8 cellular contexts compared by ENCODE assay signal in genomic region chr5:177302354-177303110, GRCh38. TPM values are rescaled to one million over a fixed set of nuclear protein-coding genes. Genes with fewer than 3 reads are reported as not detected.
A peak's percentile ranks its signal among the peaks of the same experiment; 100 is the strongest.
DNase-seq lines count a peak whose midpoint lies in the region; FAIRE-seq and TF ChIP-seq lines count a peak whose summit lies in the region.

No MANE protein-coding gene starts in this region.

- H3K27me3 Mint-ChIP-seq in glutamatergic neuron (ENCODE audit: unreplicated experiment), result peaks cover 26% of the 10 kb centered on the region

- H3K36me3 ChIP-seq in cardiac muscle cell, result peaks cover 18% of the 10 kb centered on the region
- H3K36me3 ChIP-seq in small intestine (ENCODE audit: control insufficient read depth in 2 of 2, insufficient read depth in 2 of 2, low read length in 2 of 2), result peaks cover 0 to 9% of the 10 kb centered on the region in 2 donors

- H3K27me3 ChIP-seq in cardiac muscle cell (no peaks in the 10 kb centered on the region), small intestine (ENCODE audit: control insufficient read depth in 2 of 2, insufficient read depth in 2 of 2, low read length in 2 of 2) (no peaks in the 10 kb centered on the region)

- TF ChIP-seq CTCF in cardiac muscle cell (IDR thresholded peaks at IDR 0.05; ENCODE audit: low read depth, low read length) (peak; percentile 23), WI38 (IDR thresholded peaks at IDR 0.05; ENCODE audit: low read depth, low read length) (no peak), glutamatergic neuron (IDR thresholded peaks at IDR 0.05; ENCODE audit: partially characterized antibody, unreplicated experiment) (no peak)

- peaks cover 9% of the 10 kb centered on the region for H3K9me3 Mint-ChIP-seq in glutamatergic neuron (ENCODE audit: unreplicated experiment)

- FAIRE-seq in small intestine (lab: Jason Lieb, UNC) (no peak), GM19239 (lab: Jason Lieb, UNC) (no peak)

- H3K4me3 Mint-ChIP-seq in glutamatergic neuron (ENCODE audit: unreplicated experiment), result peak overlapping the region; percentile 86

- peaks cover 20% of the 10 kb centered on the region for H3K4me1 Mint-ChIP-seq in glutamatergic neuron (ENCODE audit: low read depth, unreplicated experiment)

- H3K9me3 ChIP-seq in cardiac muscle cell (ENCODE audit: low read depth), result no peaks in the 10 kb centered on the region
- no peaks in the 10 kb centered on the region for H3K9me3 ChIP-seq in small intestine (ENCODE audit: control insufficient read depth, low read depth)

- peak overlapping the region; percentile 76 for H3K4me3 ChIP-seq in cardiac muscle cell
- peak overlapping the region; percentile 91 for H3K4me3 ChIP-seq in WI38 (ENCODE audit: low read depth, low read length)
- peak overlapping the region; percentile 84 to 95 for H3K4me3 ChIP-seq in small intestine (ENCODE audit: low read depth in 1 of 2, low read length in 2 of 2)

- peaks cover 6% of the 10 kb centered on the region for H3K4me1 ChIP-seq in cardiac muscle cell (ENCODE audit: low read depth)
- H3K4me1 ChIP-seq in small intestine (ENCODE audit: control insufficient read depth in 2 of 2, insufficient read depth in 1 of 2, low read depth in 1 of 2, low read length in 1 of 2), result peaks cover 7 to 10% of the 10 kb centered on the region in 2 donors

- intact Hi-C loops in cardiac septum (cut with DNase I), result loop anchor here (5.0 kb wide), 2 partner anchors 170 to 190 kb away; partner anchors contain the start of gene NSD1

- H3K27ac Mint-ChIP-seq in glutamatergic neuron (ENCODE audit: unreplicated experiment), result no peak overlapping the region

- no peaks in the 10 kb centered on the region for H3K36me3 Mint-ChIP-seq in glutamatergic neuron (ENCODE audit: unreplicated experiment)

- WGBS in small intestine, 3 donors, result 16 to 28% (median 25%) methylated on average over 24 of the region's 24 CpGs

- H3K27ac ChIP-seq in cardiac muscle cell (peak overlapping the region; percentile 42), small intestine (ENCODE audit: low read depth in 1 of 2, low read length in 1 of 2) (peak overlapping the region; percentile 76 to 82)

- DNase-seq in cardiac muscle cell (ENCODE audit: low read depth in 1 of 2, low spot score in 1 of 2) (peak in 1 of 2 donors; percentile 22), cardiac septum (ENCODE audit: low spot score) (no peak), glutamatergic neuron (no peak), small intestine (peak; percentile 54), GM19239 (ENCODE audit: insufficient read length, low spot score) (no peak), putamen (ENCODE audit: low spot score) (no peak)
- DNase-seq in stimulated activated CD4-positive, alpha-beta T cell treated with anti-CD3 and anti-CD28 coated beads, Interleukin-4, amount 100 ng/mL, for 24 hours, result no peak

RNA-seq across cellular contexts. Expression of gene RAB24, which starts 1.0 kb away (rescaled TPM):
- total RNA-seq in cardiac muscle cell (69.2 and 94.7 TPM in 2 replicates), cardiac septum (19.0 TPM), glutamatergic neuron (ENCODE audit: unreplicated experiment) (13.5 TPM)
- polyA plus RNA-seq in cardiac muscle cell (70.7 and 81.5 TPM in 2 replicates), small intestine (10 to 100 TPM; 48.1 to 80.1 (median 67.0) TPM)

RNA-seq across cellular contexts. Expression of gene PRELID1, which starts 1.1 kb away (rescaled TPM):
- 86.0 and 156 TPM in 2 replicates for total RNA-seq in cardiac muscle cell
- 134 and 185 TPM in 2 replicates for polyA plus RNA-seq in cardiac muscle cell
- total RNA-seq in cardiac septum, result 49.8 TPM
- total RNA-seq in glutamatergic neuron (ENCODE audit: unreplicated experiment), result 88.2 TPM
- 100 to 1,000 TPM; 278 to 457 (median 356) TPM for polyA plus RNA-seq in small intestine

RNA-seq across cellular contexts. Expression of gene MXD3, which starts 9.2 kb away (rescaled TPM):
- 15.2 and 112 TPM in 2 replicates for total RNA-seq in cardiac muscle cell
- polyA plus RNA-seq in cardiac muscle cell, result 7.3 and 50.5 TPM in 2 replicates
- total RNA-seq in cardiac septum, result 1.9 TPM
- total RNA-seq in glutamatergic neuron (ENCODE audit: unreplicated experiment), result 17.3 TPM
- 10 to 100 TPM; 11.9 to 22.9 (median 13.5) TPM for polyA plus RNA-seq in small intestine

RNA-seq across cellular contexts. Expression of gene LMAN2, which starts 48.9 kb away (rescaled TPM):
- 163 and 198 TPM in 2 replicates for total RNA-seq in cardiac muscle cell
- polyA plus RNA-seq in cardiac muscle cell, result 213 and 261 TPM in 2 replicates
- total RNA-seq in cardiac septum, result 67.5 TPM
- total RNA-seq in glutamatergic neuron (ENCODE audit: unreplicated experiment), result 75.6 TPM
- 100 to 1,000 TPM in 1 of 3 donors, 10 to 100 TPM in 2; 73.6 to 304 (median 91.9) TPM for polyA plus RNA-seq in small intestine

RNA-seq across cellular contexts. Expression of gene RGS14, which starts 55.2 kb away (rescaled TPM):
- total RNA-seq in cardiac muscle cell (68.1 and 139 TPM in 2 replicates), cardiac septum (4.3 TPM), glutamatergic neuron (ENCODE audit: unreplicated experiment) (15.9 TPM)
- polyA plus RNA-seq in cardiac muscle cell (33.6 and 76.5 TPM in 2 replicates), small intestine (10 to 100 TPM; 12.8 to 22.7 (median 18.6) TPM)
